In genomic region chr20:32675223-32675975, GRCh38 we compare ENCODE assay signal across 20 cellular contexts. TPM values are rescaled to one million over a fixed set of nuclear protein-coding genes. Genes with fewer than 3 reads are reported as not detected.
DNase-seq lines count a peak whose midpoint lies in the region; ATAC-seq and TF ChIP-seq lines count a peak whose summit lies in the region.
"Had no signal": no experiment of that assay in that cellular context is flagged by ENCODE, and none has a peak within 500 bp of the region (broad histone marks: within the 10 kb centered on the region; RNA-seq: fewer than 3 reads in every experiment).

No MANE protein-coding gene starts in this region.

- H3K27me3 ChIP-seq in KMS-11 (ENCODE audit: insufficient read depth, low read depth) (no peaks in the 10 kb centered on the region), endodermal cell (ENCODE audit: control insufficient read depth, insufficient read depth, low read length, poor library complexity, severe bottlenecking) (no peaks in the 10 kb centered on the region)
- H3K27me3 ChIP-seq: cardiac muscle cell, tibial artery had no signal

- H3K27me3 Mint-ChIP-seq in endodermal cell (ENCODE audit: insufficient read depth): no peaks in the 10 kb centered on the region
- H3K27me3 Mint-ChIP-seq: B cell had no signal

- H3K36me3 ChIP-seq in KMS-11 (ENCODE audit: insufficient read depth) (no peaks in the 10 kb centered on the region), endodermal cell (ENCODE audit: control insufficient read depth, insufficient read depth, low read length) (no peaks in the 10 kb centered on the region)
- H3K36me3 ChIP-seq: cardiac muscle cell, tibial artery had no signal

- peaks cover 16% of the 10 kb centered on the region for H3K4me1 Mint-ChIP-seq in endodermal cell

- no peaks in the 10 kb centered on the region for H3K79me2 ChIP-seq in KMS-11 (ENCODE audit: insufficient read depth, low read depth)

- no peak overlapping the region for H3K4me3 ChIP-seq in KMS-11 (IDR thresholded peaks at IDR 0.05; ENCODE audit: insufficient read depth, low read depth, low read length)
- H3K4me3 ChIP-seq in endodermal cell (ENCODE audit: low read length): no peak overlapping the region
- H3K4me3 ChIP-seq: cardiac muscle cell, GM23248, tibial artery had no signal

- H4K20me1 ChIP-seq in KMS-11 (ENCODE audit: insufficient read depth): no peaks in the 10 kb centered on the region

- no peak overlapping the region for H3K4me3 Mint-ChIP-seq in endodermal cell

- peak overlapping the region; percentile 97 for H3K27ac ChIP-seq in KMS-11
- H3K27ac ChIP-seq in endodermal cell (ENCODE audit: low read depth, low read length): no peak overlapping the region
- H3K27ac ChIP-seq: cardiac muscle cell, GM23248, tibial artery had no signal

- no peaks in the 10 kb centered on the region for H3K9me3 ChIP-seq in endodermal cell (ENCODE audit: control insufficient read depth, low read length)
- H3K9me3 ChIP-seq: tibial artery had no signal

- 87 to 100% methylated on average over 1 to 13 of the region's 13 CpGs for WGBS in endodermal cell (ENCODE audit: insufficient coverage in 1 of 2, insufficient read length in 1 of 2), 2 experiments

- TF ChIP-seq CTCF in KMS-11 (conservative IDR thresholded peaks at IDR 0.05; ENCODE audit: low read depth, low read length) (no peak), endodermal cell (conservative IDR thresholded peaks at IDR 0.05) (no peak)

- peak overlapping the region; percentile 95; the same call in 1 of the 2 replicates for H3K4me2 ChIP-seq in KMS-11

- no peaks in the 10 kb centered on the region for H3K9me3 Mint-ChIP-seq in endodermal cell

- H2AFZ ChIP-seq in KMS-11 (ENCODE audit: low read depth): no peak overlapping the region
- H2AFZ ChIP-seq: GM23248 had no signal

- peaks cover 98% of the 10 kb centered on the region for H3K4me1 ChIP-seq in KMS-11 (ENCODE audit: low read depth, poor library complexity, severe bottlenecking)
- peaks cover 4% of the 10 kb centered on the region for H3K4me1 ChIP-seq in endodermal cell (ENCODE audit: control insufficient read depth, insufficient read depth, low read length)
- H3K4me1 ChIP-seq: tibial artery had no signal

- DNase-seq in COR-L47 (lab: John Stamatoyannopoulos, UW) (peak; percentile 83), NCI-H69 (lab: John Stamatoyannopoulos, UW) (peak; percentile 88), endodermal cell (no peak), NCI-H446 (lab: John Stamatoyannopoulos, UW) (no peak), cardiac septum (ENCODE audit: low spot score) (no peak)
- DNase-seq: activated CD4-positive, alpha-beta T cell treated with anti-CD3 and anti-CD28 coated beads, Interleukin-2, amount 50 U/mL, for 4 hours; activated T-cell treated with anti-CD3 and anti-CD28 coated beads, Interleukin-2, amount 50 U/mL, for 48 hours; effector CD8-positive, alpha-beta T cell; GM23248; hippocampal formation; NCI-H1436; Right ventricle myocardium superior; stimulated activated CD4-positive, alpha-beta T cell treated with anti-CD3 and anti-CD28 coated beads, Interleukin-4, amount 100 ng/mL, for 1 hour; tibial artery had no signal

- peak overlapping the region; percentile 40; the same call in 1 of the 2 replicates for H3K9ac ChIP-seq in KMS-11
- no peak overlapping the region for H3K9ac ChIP-seq in endodermal cell (ENCODE audit: extremely low read depth, low read length, poor library complexity, severe bottlenecking)
- H3K9ac ChIP-seq: GM23248 had no signal

- peak overlapping the region; percentile 52 for H3K27ac Mint-ChIP-seq in endodermal cell
- H3K27ac Mint-ChIP-seq: B cell had no signal

- intact Hi-C loops in cardiac septum (cut with DNase I): loop anchor here (2.0 kb wide), 1 partner anchor 103 kb away; no protein-coding TSS in a partner anchor

- H3K36me3 Mint-ChIP-seq in endodermal cell (ENCODE audit: low read depth): no peaks in the 10 kb centered on the region

- no peak for ATAC-seq in HG03196 (IDR thresholded peaks at IDR 0.05; ENCODE audit: unreplicated experiment)
- ATAC-seq in HG02623 (IDR thresholded peaks at IDR 0.05; ENCODE audit: unreplicated experiment): no peak

RNA-seq across cellular contexts. Expression of gene C20orf203, which starts 1.7 kb away (rescaled TPM):
- total RNA-seq in endodermal cell (under 1 TPM; 0.18 to 0.24 TPM), cardiac septum (not detected)
- polyA plus RNA-seq in endodermal cell (2013, experiment 1 of 2): 0.28 TPM
- polyA plus RNA-seq in endodermal cell (2013, experiment 2 of 2): 0.41 TPM
- total RNA-seq: GM23248, osteocyte, Right ventricle myocardium superior had no signal
- polyA plus RNA-seq: GM23248 had no signal

Comparison
In these comparisons a context has a peak if more than half of its experiments do, and no peak if none do; other contexts are left out.
1. DNase-seq: peak in COR-L47 (single experiment) and NCI-H69 (single experiment); none in endodermal cell (single experiment), NCI-H446 (0 of 2) and cardiac septum (single experiment).